ENCODE assay signal across 1 cellular context in the genomic region with DNA sequence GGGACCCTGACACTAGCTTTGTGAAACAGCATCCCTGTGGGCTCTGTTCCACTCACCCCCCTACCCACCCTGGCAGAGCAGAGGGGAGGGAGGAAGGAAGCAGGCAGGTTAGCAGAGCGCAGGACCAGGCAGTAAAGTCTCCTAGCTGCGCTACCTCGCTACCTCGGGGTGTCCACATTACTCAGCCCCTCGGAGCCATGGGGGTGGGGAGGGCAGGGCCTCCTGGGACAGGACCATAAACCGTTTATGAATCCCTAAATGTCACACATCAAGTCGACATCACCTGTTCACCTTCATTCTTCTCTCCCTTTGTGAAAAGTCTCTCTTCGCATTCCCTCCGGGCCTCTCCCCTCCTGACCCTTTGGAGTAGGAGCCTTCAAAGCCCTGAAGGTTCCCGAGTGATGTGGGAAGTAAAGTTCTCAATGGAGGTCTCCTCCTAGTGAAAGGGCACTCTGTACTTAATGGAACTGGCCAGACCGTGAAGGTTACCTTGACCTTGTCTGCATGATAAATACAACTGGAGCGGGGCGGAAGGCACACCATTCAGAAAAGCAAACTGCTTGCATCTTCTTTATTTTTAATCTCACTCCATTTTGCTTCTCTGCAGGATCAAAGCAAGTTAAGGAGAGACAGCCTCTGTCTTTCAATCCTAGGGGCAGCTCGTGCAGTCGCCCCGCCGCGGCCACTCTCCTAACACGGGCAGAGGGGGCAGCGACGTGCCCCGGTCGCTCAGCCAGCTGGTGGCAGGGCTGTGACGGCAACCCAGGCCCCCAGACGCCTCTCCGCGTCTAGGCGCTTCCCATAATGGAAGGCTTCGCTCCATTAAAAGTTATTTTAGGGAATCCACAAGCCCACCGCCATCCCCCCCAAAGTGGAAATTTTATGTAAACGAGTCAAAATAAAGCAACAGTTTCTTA.
TF ChIP-seq lines count a peak whose summit lies in the region.

No MANE protein-coding gene starts in this region.

TF ChIP-seq in SK-N-SH, 30 proteins besides CTCF, POLR2A, EP300 and RAD21 (continued from another document):
- TF ChIP-seq MAX (IDR thresholded peaks at IDR 0.05; ENCODE audit: low read depth) (no peak), SMC3 (IDR thresholded peaks at IDR 0.05; ENCODE audit: low read depth, low read length) (no peak), NRF1 (IDR thresholded peaks at IDR 0.05; ENCODE audit: low read depth, low read length) (no peak), NFIC (IDR thresholded peaks at IDR 0.05; ENCODE audit: borderline replicate concordance) (no peak)
- TF ChIP-seq, protein P1, sequence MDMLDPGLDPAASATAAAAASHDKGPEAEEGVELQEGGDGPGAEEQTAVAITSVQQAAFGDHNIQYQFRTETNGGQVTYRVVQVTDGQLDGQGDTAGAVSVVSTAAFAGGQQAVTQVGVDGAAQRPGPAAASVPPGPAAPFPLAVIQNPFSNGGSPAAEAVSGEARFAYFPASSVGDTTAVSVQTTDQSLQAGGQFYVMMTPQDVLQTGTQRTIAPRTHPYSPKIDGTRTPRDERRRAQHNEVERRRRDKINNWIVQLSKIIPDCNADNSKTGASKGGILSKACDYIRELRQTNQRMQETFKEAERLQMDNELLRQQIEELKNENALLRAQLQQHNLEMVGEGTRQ (IDR thresholded peaks at IDR 0.05; ENCODE audit: borderline replicate concordance, low read depth, low read length) = no peak
TF ChIP-seq in SK-N-SH: peak in this region for 0.
